In the genomic region with DNA sequence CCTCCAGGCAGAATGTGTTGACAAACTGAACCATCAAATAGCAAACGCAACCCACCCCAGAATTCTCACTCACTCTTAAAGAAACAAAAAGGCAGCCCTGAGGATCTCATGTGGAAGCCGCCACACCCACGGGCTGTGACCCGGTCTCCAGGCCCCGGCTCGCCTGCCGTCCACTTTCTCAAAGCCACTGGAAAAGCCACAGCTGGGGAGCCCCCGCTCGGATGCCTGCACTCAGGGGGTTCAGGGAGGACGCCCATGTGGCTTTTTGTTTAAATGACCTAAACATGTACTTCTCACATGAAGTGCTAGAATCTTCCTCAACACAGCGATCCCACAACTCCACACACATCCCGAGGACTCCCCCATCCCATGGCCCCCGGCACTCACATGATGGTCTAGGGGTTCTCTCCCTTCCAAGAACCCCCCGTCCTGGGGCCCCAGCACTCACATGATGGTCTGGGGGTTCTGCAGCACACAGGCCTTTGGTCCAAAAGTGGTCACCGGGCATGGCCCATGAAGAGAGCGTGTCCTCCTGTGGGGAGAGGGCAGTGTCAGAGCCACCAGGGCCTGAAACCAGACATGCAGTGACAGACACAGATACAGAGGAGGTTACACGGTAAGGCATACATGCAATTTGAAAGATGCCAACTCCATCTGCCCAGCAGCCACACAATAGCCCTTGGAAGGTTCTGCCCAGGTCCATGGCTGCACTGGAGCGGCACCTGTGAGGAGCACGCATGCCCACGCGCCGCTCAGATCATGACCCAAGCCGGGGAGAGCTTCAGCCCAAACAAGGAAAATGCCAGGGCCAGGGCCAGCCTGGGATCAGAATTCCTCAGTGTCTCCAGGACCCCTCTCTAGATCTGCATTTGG, we compare ENCODE assay signal across 12 cellular contexts.
"Had no signal": no experiment of that assay in that cellular context is flagged by ENCODE, and none has a peak within 500 bp of the region (broad histone marks: within the 10 kb centered on the region; RNA-seq: fewer than 3 reads in every experiment).

No MANE protein-coding gene starts in this region.

- H3K27me3 ChIP-seq: breast epithelium, foreskin keratinocyte, tibial artery, vagina had no signal

- H3K27ac ChIP-seq: foreskin keratinocyte, tibial artery, vagina had no signal

- H3K9me3 Mint-ChIP-seq: natural killer cell treated with Interleukin-12 subunit alpha and Interleukin-12 subunit beta and Interleukin-15 and Interleukin-18, amount 100 ng/mL, for 72 hours; T-helper 1 cell treated with Interleukin-12 subunit alpha and Interleukin-12 subunit beta and Interleukin-4 antibody, amounts not matched to agents 30 μg/mL and 1 μg/mL, for 36 hours had no signal

- H3K36me3 ChIP-seq: breast epithelium had no signal

- H3K4me3 Mint-ChIP-seq: activated naive CD8-positive, alpha-beta T cell; natural killer cell treated with Interleukin-12 subunit alpha and Interleukin-12 subunit beta and Interleukin-15 and Interleukin-18, amount 100 ng/mL, for 72 hours; T-helper 1 cell treated with Interleukin-12 subunit alpha and Interleukin-12 subunit beta and Interleukin-4 antibody, amounts not matched to agents 30 μg/mL and 1 μg/mL, for 36 hours had no signal

- H3K4me3 ChIP-seq: breast epithelium, tibial artery, vagina had no signal

- ATAC-seq: foreskin keratinocyte; natural killer cell treated with Interleukin-12 subunit alpha and Interleukin-12 subunit beta and Interleukin-15 and Interleukin-18, amount 100 ng/mL, for 72 hours had no signal

- H3K4me1 ChIP-seq: breast epithelium, foreskin keratinocyte had no signal

- H3K36me3 Mint-ChIP-seq: activated naive CD8-positive, alpha-beta T cell; natural killer cell treated with Interleukin-12 subunit alpha and Interleukin-12 subunit beta and Interleukin-15 and Interleukin-18, amount 100 ng/mL, for 72 hours had no signal

- H3K27me3 Mint-ChIP-seq: activated naive CD8-positive, alpha-beta T cell; natural killer cell treated with Interleukin-12 subunit alpha and Interleukin-12 subunit beta and Interleukin-15 and Interleukin-18, amount 100 ng/mL, for 72 hours had no signal

- DNase-seq: activated CD4-positive, CD25-positive, alpha-beta regulatory T cell; activated effector memory CD4-positive, alpha-beta T cell treated with anti-CD3 and anti-CD28 coated beads, Interleukin-2, amount 50 U/mL, for 16 hours; activated T-cell treated with anti-CD3 and anti-CD28 coated beads, Interleukin-2, amount 50 U/mL, for 1 hour; anterior cingulate cortex; foreskin keratinocyte; stimulated activated CD4-positive, alpha-beta T cell treated with anti-CD3 and anti-CD28 coated beads, Interleukin-4, amount 100 ng/mL, for 4 hours; tibial artery had no signal

- H3K27ac Mint-ChIP-seq: activated naive CD8-positive, alpha-beta T cell; natural killer cell treated with Interleukin-12 subunit alpha and Interleukin-12 subunit beta and Interleukin-15 and Interleukin-18, amount 100 ng/mL, for 72 hours; T-helper 1 cell treated with Interleukin-12 subunit alpha and Interleukin-12 subunit beta and Interleukin-4 antibody, amounts not matched to agents 30 μg/mL and 1 μg/mL, for 36 hours had no signal

- H3K9me3 ChIP-seq: breast epithelium, tibial artery, vagina had no signal
